22 cellular contexts compared by ENCODE assay signal in the genomic region with DNA sequence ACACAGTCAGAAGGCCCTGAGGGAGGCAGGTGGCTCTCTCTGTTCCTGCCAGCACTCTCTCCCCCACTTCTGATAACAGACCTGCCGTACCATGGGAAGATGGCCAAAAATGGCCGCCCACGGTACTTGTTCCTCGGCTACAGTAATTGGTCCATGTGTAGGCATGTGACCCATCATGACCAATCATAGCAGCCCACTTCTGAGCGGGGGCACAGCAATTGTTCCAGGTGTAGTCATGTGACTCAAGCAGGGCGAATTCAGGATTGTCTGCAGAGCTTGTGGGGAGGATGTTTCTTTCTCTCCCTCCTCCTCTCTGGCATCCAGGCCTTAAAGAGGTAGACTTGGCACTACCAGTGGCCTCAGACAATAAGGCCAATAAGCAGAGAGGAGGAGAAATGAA.
DNase-seq lines count a peak whose midpoint lies in the region; ATAC-seq, FAIRE-seq and TF ChIP-seq lines count a peak whose summit lies in the region.
"Had no signal": no experiment of that assay in that cellular context is flagged by ENCODE, and none has a peak within 500 bp of the region (broad histone marks: within the 10 kb centered on the region; RNA-seq: fewer than 3 reads in every experiment).

No MANE protein-coding gene starts in this region.

- no peak overlapping the region for H2BK15ac ChIP-seq in mesendoderm (replicated peaks; ENCODE audit: low read depth)

- H4K5ac ChIP-seq in mesendoderm (ENCODE audit: low read length): no peak overlapping the region

- peaks cover 5% of the 10 kb centered on the region; the same call in 1 of the 2 replicates for H4K20me1 ChIP-seq in GM12878 (ENCODE audit: control insufficient read depth, insufficient read depth)

- H3K4me1 Mint-ChIP-seq in CD4-positive, alpha-beta memory T cell: no peaks in the 10 kb centered on the region
- no peaks in the 10 kb centered on the region for H3K4me1 Mint-ChIP-seq in T-helper 2 cell treated with Interferon-gamma antibody and Interleukin-4, amounts not matched to agents 5 μg/mL and 100 μg/mL, for 36 hours (ENCODE audit: low read depth)
- H3K4me1 Mint-ChIP-seq in activated naive CD4-positive, alpha-beta T cell treated with anti-CD3 and anti-CD28 coated beads, Interleukin-2, amount 10 ng/mL, durations not matched to agents 7 days and 5 days: no peaks in the 10 kb centered on the region
- H3K4me1 Mint-ChIP-seq: CD8-positive, alpha-beta memory T cell; central memory CD8-positive, alpha-beta T cell; immature natural killer cell had no signal

- H3K27ac Mint-ChIP-seq in CD4-positive, alpha-beta memory T cell: no peak overlapping the region
- H3K27ac Mint-ChIP-seq in T-helper 2 cell treated with Interferon-gamma antibody and Interleukin-4, amounts not matched to agents 5 μg/mL and 100 μg/mL, for 36 hours: no peak overlapping the region
- H3K27ac Mint-ChIP-seq in activated naive CD4-positive, alpha-beta T cell treated with anti-CD3 and anti-CD28 coated beads, Interleukin-2, amount 10 ng/mL, durations not matched to agents 7 days and 5 days: no peak overlapping the region
- H3K27ac Mint-ChIP-seq: activated CD8-positive, alpha-beta T cell treated with anti-CD3 and anti-CD28 coated beads, Interleukin-2, amount 10 ng/mL, durations not matched to agents 7 days and 5 days; activated T-helper 1 cell treated with anti-CD3 and anti-CD28 coated beads, Interleukin-12 subunit alpha, Interleukin-12 subunit beta, Interleukin-2, Interleukin-4 antibody, amounts not matched to agents 30 ng/mL and 10 ng/mL and 1 ng/mL, durations not matched to agents 14 hours and 24 hours and 36 hours; CD8-positive, alpha-beta memory T cell; immature natural killer cell had no signal

- BruUV-seq in GM12878 (replicated peaks; lab: Mats Ljungman, UMichigan): no TSS peak

- POLR2A ChIA-PET in GM12878 (lab: Charles Lee): interaction anchor here (0.7 kb wide), 1 partner anchor 12 kb away, joined by 3 read pairs; no protein-coding TSS in a partner anchor
- POLR2A ChIA-PET in CD4-positive, alpha-beta memory T cell (lab: Charles Lee; ENCODE audit: partially characterized antibody): no interaction called here

- no peak overlapping the region for H2BK5ac ChIP-seq in mesendoderm (ENCODE audit: low read length)

- TF ChIP-seq RAD21 in GM12878 (IDR thresholded peaks at IDR 0.05; ENCODE audit: insufficient read depth, low read depth, low read length): no peak

- no peak overlapping the region for H3K4ac ChIP-seq in mesendoderm (ENCODE audit: low read depth, low read length)

- H3K4me3 ChIP-seq in GM12878 (no peak overlapping the region), mesendoderm (ENCODE audit: low read length) (no peak overlapping the region)
- H3K4me3 ChIP-seq in CD4-positive, alpha-beta memory T cell (ENCODE audit: low read length in 2 of 2): no peak overlapping the region
- H3K4me3 ChIP-seq: tibial artery had no signal

- no peak overlapping the region for H2AFZ ChIP-seq in GM12878 (ENCODE audit: control insufficient read depth, low read depth, low read length)

- no peak overlapping the region for H3K27ac ChIP-seq in GM12878 (ENCODE audit: control insufficient read depth, insufficient read depth)
- no peak overlapping the region for H3K27ac ChIP-seq in mesendoderm (ENCODE audit: low read depth, low read length)
- H3K27ac ChIP-seq in CD4-positive, alpha-beta memory T cell (ENCODE audit: low read depth, low read length): no peak overlapping the region
- H3K27ac ChIP-seq: tibial artery had no signal

- no peaks in the 10 kb centered on the region for H3K4me1 ChIP-seq in GM12878 (ENCODE audit: control insufficient read depth, insufficient read depth, low read length)
- no peaks in the 10 kb centered on the region for H3K4me1 ChIP-seq in mesendoderm (ENCODE audit: control insufficient read depth, low read depth, low read length)
- H3K4me1 ChIP-seq in CD4-positive, alpha-beta memory T cell (ENCODE audit: insufficient read depth, low read length): no peaks in the 10 kb centered on the region

- H3K36me3 ChIP-seq in GM12878 (ENCODE audit: control insufficient read depth in 2 of 2, insufficient read depth in 2 of 2, low read length in 1 of 2): peaks cover 18 to 35% of the 10 kb centered on the region in 2 experiments
- no peaks in the 10 kb centered on the region for H3K36me3 ChIP-seq in mesendoderm (ENCODE audit: control insufficient read depth, insufficient read depth, low read length)
- no peaks in the 10 kb centered on the region for H3K36me3 ChIP-seq in CD4-positive, alpha-beta memory T cell (ENCODE audit: insufficient read depth, low read length)

- no peaks in the 10 kb centered on the region for H3K36me3 Mint-ChIP-seq in CD4-positive, alpha-beta memory T cell
- no peaks in the 10 kb centered on the region for H3K36me3 Mint-ChIP-seq in T-helper 2 cell treated with Interferon-gamma antibody and Interleukin-4, amounts not matched to agents 5 μg/mL and 100 μg/mL, for 36 hours (ENCODE audit: low read depth)
- no peaks in the 10 kb centered on the region for H3K36me3 Mint-ChIP-seq in activated naive CD4-positive, alpha-beta T cell treated with anti-CD3 and anti-CD28 coated beads, Interleukin-2, amount 10 ng/mL, durations not matched to agents 7 days and 5 days
- H3K36me3 Mint-ChIP-seq: CD8-positive, alpha-beta memory T cell; immature natural killer cell had no signal

- peaks cover 8% of the 10 kb centered on the region for H3K79me1 ChIP-seq in mesendoderm (ENCODE audit: low read length)

- intact Hi-C loops in GM12878 (cut with micrococcal nuclease; ENCODE audit: unreplicated experiment): no loop called here
- intact Hi-C loops in CD4-positive, alpha-beta memory T cell (cut with micrococcal nuclease): no loop called here

- no peak for TF ChIP-seq POLR2A in GM12878 (IDR thresholded peaks at IDR 0.05; ENCODE audit: low read depth, low read length)

- peak; percentile 33 for DNase-seq in A172 (ENCODE audit: low spot score)
- DNase-seq in NCI-H2029 (lab: John Stamatoyannopoulos, UW): peak; percentile 99
- no peak for DNase-seq in GM12878 (ENCODE audit: low read depth, low spot score)
- peak; percentile 43 for DNase-seq in mesendoderm
- no peak for DNase-seq in CD4-positive, alpha-beta memory T cell
- no peak for DNase-seq in T-helper 2 cell treated with Interferon-gamma antibody and Interleukin-4, amounts not matched to agents 5 μg/mL and 100 μg/mL, for 36 hours (ENCODE audit: low spot score)
- no peak for DNase-seq in activated naive CD4-positive, alpha-beta T cell treated with anti-CD3 and anti-CD28 coated beads, Interleukin-2, amount 10 ng/mL, durations not matched to agents 7 days and 5 days
- DNase-seq in stimulated activated naive CD4-positive, alpha-beta T cell treated with Interleukin-2 at 50 U/mL for 16 hours (lab: John Stamatoyannopoulos, UW): no peak
- DNase-seq: ACHN; activated CD8-positive, alpha-beta T cell treated with anti-CD3 and anti-CD28 coated beads, Interleukin-2, amount 10 ng/mL, durations not matched to agents 7 days and 5 days; CD8-positive, alpha-beta memory T cell; H7; immature natural killer cell; MV-4-11; NCI-H526; stimulated activated CD4-positive, alpha-beta T cell treated with anti-CD3 and anti-CD28 coated beads, Interleukin-4, amount 100 ng/mL, for 1 hour; stimulated activated CD8-positive, alpha-beta memory T cell treated with anti-CD3 and anti-CD28 coated beads, Interleukin-4, amount 100 ng/mL, for 48 hours; tibial artery had no signal

- no peak overlapping the region for H3K56ac ChIP-seq in mesendoderm (ENCODE audit: low read length)

- H3K9ac ChIP-seq in GM12878 (ENCODE audit: control insufficient read depth, insufficient read depth, low read length) (no peak overlapping the region), mesendoderm (ENCODE audit: low read length) (no peak overlapping the region)

- no peak for TF ChIP-seq EP300 in GM12878 (IDR thresholded peaks at IDR 0.05; ENCODE audit: borderline replicate concordance in 1 of 2, control insufficient read depth in 1 of 2, low read depth in 2 of 2, low read length in 2 of 2)

- no peak overlapping the region for H2BK120ac ChIP-seq in mesendoderm (ENCODE audit: low read depth, low read length)

- peaks cover 0 to 1% of the 10 kb centered on the region in 2 donors for H3K27me3 Mint-ChIP-seq in CD4-positive, alpha-beta memory T cell
- H3K27me3 Mint-ChIP-seq in T-helper 2 cell treated with Interferon-gamma antibody and Interleukin-4, amounts not matched to agents 5 μg/mL and 100 μg/mL, for 36 hours (ENCODE audit: low read depth): peaks cover 3% of the 10 kb centered on the region
- no peaks in the 10 kb centered on the region for H3K27me3 Mint-ChIP-seq in activated naive CD4-positive, alpha-beta T cell treated with anti-CD3 and anti-CD28 coated beads, Interleukin-2, amount 10 ng/mL, durations not matched to agents 7 days and 5 days

- FAIRE-seq in GM12878 (lab: Jason Lieb, UNC): no peak
- FAIRE-seq: frontal cortex had no signal

- no peak overlapping the region for H3K23ac ChIP-seq in mesendoderm (ENCODE audit: low read length)

- H3K27me3 ChIP-seq in GM12878 (replicated peaks in 1 of 2; ENCODE audit: control insufficient read depth in 2 of 2, insufficient read depth in 2 of 2, low read length in 1 of 2) (no peaks in the 10 kb centered on the region), mesendoderm (ENCODE audit: insufficient read depth, low read length, poor library complexity) (no peaks in the 10 kb centered on the region)
- no peaks in the 10 kb centered on the region for H3K27me3 ChIP-seq in CD4-positive, alpha-beta memory T cell (ENCODE audit: insufficient read depth, low read length)
- H3K27me3 ChIP-seq: tibial artery had no signal

- no peaks in the 10 kb centered on the region for H3K9me3 Mint-ChIP-seq in CD4-positive, alpha-beta memory T cell
- no peaks in the 10 kb centered on the region for H3K9me3 Mint-ChIP-seq in T-helper 2 cell treated with Interferon-gamma antibody and Interleukin-4, amounts not matched to agents 5 μg/mL and 100 μg/mL, for 36 hours
- H3K9me3 Mint-ChIP-seq in activated naive CD4-positive, alpha-beta T cell treated with anti-CD3 and anti-CD28 coated beads, Interleukin-2, amount 10 ng/mL, durations not matched to agents 7 days and 5 days: no peaks in the 10 kb centered on the region
- H3K9me3 Mint-ChIP-seq: activated T-helper 1 cell treated with anti-CD3 and anti-CD28 coated beads, Interleukin-12 subunit alpha, Interleukin-12 subunit beta, Interleukin-2, Interleukin-4 antibody, amounts not matched to agents 30 ng/mL and 10 ng/mL and 1 ng/mL, durations not matched to agents 14 hours and 24 hours and 36 hours; CD8-positive, alpha-beta memory T cell; central memory CD8-positive, alpha-beta T cell; immature natural killer cell had no signal

- 94% methylated on average over 6 of the region's 6 CpGs for WGBS in GM12878 (ENCODE audit: insufficient coverage, insufficient replicate concordance, low lambda C conversion rate, missing lambda C conversion rate)
- no CpG with 5 or more reads among the region's 6 CpGs for WGBS in mesendoderm (ENCODE audit: extremely low coverage, insufficient coverage, low lambda C conversion rate)

- no peak overlapping the region for H3K4me3 Mint-ChIP-seq in CD4-positive, alpha-beta memory T cell
- H3K4me3 Mint-ChIP-seq in T-helper 2 cell treated with Interferon-gamma antibody and Interleukin-4, amounts not matched to agents 5 μg/mL and 100 μg/mL, for 36 hours: no peak overlapping the region
- no peak overlapping the region for H3K4me3 Mint-ChIP-seq in activated naive CD4-positive, alpha-beta T cell treated with anti-CD3 and anti-CD28 coated beads, Interleukin-2, amount 10 ng/mL, durations not matched to agents 7 days and 5 days
- H3K4me3 Mint-ChIP-seq: activated CD8-positive, alpha-beta T cell treated with anti-CD3 and anti-CD28 coated beads, Interleukin-2, amount 10 ng/mL, durations not matched to agents 7 days and 5 days; activated T-helper 1 cell treated with anti-CD3 and anti-CD28 coated beads, Interleukin-12 subunit alpha, Interleukin-12 subunit beta, Interleukin-2, Interleukin-4 antibody, amounts not matched to agents 30 ng/mL and 10 ng/mL and 1 ng/mL, durations not matched to agents 14 hours and 24 hours and 36 hours; CD8-positive, alpha-beta memory T cell; central memory CD8-positive, alpha-beta T cell; immature natural killer cell had no signal

- H3K4me2 ChIP-seq in GM12878 (ENCODE audit: control insufficient read depth, insufficient read depth): no peak overlapping the region
- no peak overlapping the region for H3K4me2 ChIP-seq in mesendoderm (ENCODE audit: low read length)

- SMC1A ChIA-PET in GM12878 (lab: Charles Lee; ENCODE audit: uncharacterized antibody, unreplicated experiment): interaction anchor here (1.1 to 1.2 kb wide), 2 partner anchors 10 to 165 kb away, joined by 3 to 4 read pairs; no protein-coding TSS in a partner anchor

- no peak overlapping the region for H2AK5ac ChIP-seq in mesendoderm (ENCODE audit: low read length)

- no peak overlapping the region for H3K18ac ChIP-seq in mesendoderm (ENCODE audit: low read length)

- TF ChIP-seq CTCF in GM12878 (IDR thresholded peaks at IDR 0.05 in 2 of 3, conservative IDR thresholded peaks at IDR 0.05 in 1 of 3; ENCODE audit: control insufficient read depth in 2 of 3, extremely low read depth in 1 of 3, insufficient read depth in 1 of 3, low read depth in 3 of 3, low read length in 3 of 3): no peak

- no peak overlapping the region for H4K8ac ChIP-seq in mesendoderm (ENCODE audit: low read depth, low read length)

- in situ Hi-C loops in GM12878 (cut with MboI): no loop called here

- RAD21 ChIA-PET in GM12878 (lab: Charles Lee; ENCODE audit: unreplicated experiment): no interaction called here

- no peaks in the 10 kb centered on the region; the same call in 2 of the 3 replicates for H3K9me3 ChIP-seq in GM12878 (replicated peaks; ENCODE audit: control insufficient read depth, insufficient read depth, low read length)
- H3K9me3 ChIP-seq in CD4-positive, alpha-beta memory T cell (ENCODE audit: control insufficient read depth in 1 of 2, low read length in 2 of 2): no peaks in the 10 kb centered on the region
- H3K9me3 ChIP-seq: tibial artery had no signal

- peak; percentile 13 for ATAC-seq in GM12878
- ATAC-seq: activated CD8-positive, alpha-beta T cell treated with anti-CD3 and anti-CD28 coated beads, Interleukin-2, amount 10 ng/mL, durations not matched to agents 7 days and 5 days; sciatic nerve had no signal

- H3K79me2 ChIP-seq in GM12878 (ENCODE audit: control insufficient read depth, insufficient read depth, low read length): peaks cover 72% of the 10 kb centered on the region
- H3K79me2 ChIP-seq in mesendoderm (ENCODE audit: control insufficient read depth, insufficient read depth, low read length): no peaks in the 10 kb centered on the region

- CTCF ChIA-PET in GM12878 (lab: Yijun Ruan, JAX): interaction anchor here (0.6 kb wide), 1 partner anchor 190 kb away, joined by 3 read pairs; no protein-coding TSS in a partner anchor
- CTCF ChIA-PET in CD4-positive, alpha-beta memory T cell (lab: Charles Lee; ENCODE audit: partially characterized antibody): no interaction called here
- CTCF ChIA-PET in activated naive CD4-positive, alpha-beta T cell treated with anti-CD3 and anti-CD28 coated beads, Interleukin-2, amount 10 ng/mL, durations not matched to agents 7 days and 5 days (lab: Charles Lee): no interaction called here

Comparison
In these comparisons a context has a peak if more than half of its experiments do, and no peak if none do; other contexts are left out.
1. DNase-seq: peak in A172 (single experiment), NCI-H2029 (single experiment) and mesendoderm (single experiment); none in GM12878 (single experiment), CD4-positive, alpha-beta memory T cell (0 of 5), T-helper 2 cell treated with Interferon-gamma antibody and Interleukin-4, amounts not matched to agents 5 μg/mL and 100 μg/mL, for 36 hours (single experiment), activated naive CD4-positive, alpha-beta T cell treated with anti-CD3 and anti-CD28 coated beads, Interleukin-2, amount 10 ng/mL, durations not matched to agents 7 days and 5 days (single experiment) and stimulated activated naive CD4-positive, alpha-beta T cell treated with Interleukin-2 at 50 U/mL for 16 hours (single experiment).